8 cellular contexts compared by ENCODE assay signal in genomic region chr6:129748901-129749748, GRCh38. TPM values are rescaled to one million over a fixed set of nuclear protein-coding genes. Genes with fewer than 3 reads are reported as not detected.
DNase-seq lines count a peak whose midpoint lies in the region; ATAC-seq, FAIRE-seq and TF ChIP-seq lines count a peak whose summit lies in the region.

No MANE protein-coding gene starts in this region.

- no peaks in the 10 kb centered on the region for H3K36me3 Mint-ChIP-seq in CD8-positive, alpha-beta memory T cell
- H3K36me3 Mint-ChIP-seq in naive thymus-derived CD4-positive, alpha-beta T cell = peaks cover 0 to 5% (median 0%) of the 10 kb centered on the region in 5 donors

- intact Hi-C loops in GM12878 (cut with micrococcal nuclease; ENCODE audit: unreplicated experiment) = loop anchor here (1.0 to 2.0 kb wide), 2 partner anchors 18 to 77 kb away; no protein-coding TSS in a partner anchor
- intact Hi-C loops in naive thymus-derived CD4-positive, alpha-beta T cell (cut with micrococcal nuclease) = loop anchor here (1.0 to 10.0 kb wide), 9 partner anchors 18 to 1878 kb away; partner anchors contain the start of genes ARHGAP18 (in 1 of the 2) and MED23 (in 1 of the 2)
- intact Hi-C loops in lower leg skin (cut with DNase I; ENCODE audit: low total_unique reads) = no loop called here

- no peak overlapping the region for H2BK120ac ChIP-seq in neuronal stem cell (ENCODE audit: low read depth, low read length)

- ATAC-seq in GM12878 = peak; percentile 55
- ATAC-seq in naive thymus-derived CD4-positive, alpha-beta T cell = no peak
- ATAC-seq in HG03469 (IDR thresholded peaks at IDR 0.05; ENCODE audit: unreplicated experiment) = no peak
- ATAC-seq in GM19467 (IDR thresholded peaks at IDR 0.05; ENCODE audit: unreplicated experiment) = no peak

- H4K91ac ChIP-seq in neuronal stem cell (ENCODE audit: low read depth, low read length, poor library complexity) = no peak overlapping the region

- in situ Hi-C loops in GM12878 (cut with MboI) = no loop called here

- H4K8ac ChIP-seq in neuronal stem cell (ENCODE audit: low read depth, low read length) = no peak overlapping the region

- H3K4me1 ChIP-seq in CD8-positive, alpha-beta memory T cell (ENCODE audit: insufficient read depth, low read length) = peaks cover 45% of the 10 kb centered on the region
- H3K4me1 ChIP-seq in GM12878 (ENCODE audit: control insufficient read depth, insufficient read depth, low read length) (peaks cover 39% of the 10 kb centered on the region), neuronal stem cell (ENCODE audit: control insufficient read depth in 2 of 2, insufficient read depth in 1 of 2, low read depth in 1 of 2, low read length in 2 of 2) (peaks cover 3 to 6% of the 10 kb centered on the region in 2 donors)
- H3K4me1 ChIP-seq in naive thymus-derived CD4-positive, alpha-beta T cell (ENCODE audit: control insufficient read depth in 2 of 2, insufficient read depth in 2 of 2, low read length in 2 of 2) = peaks cover 44 to 45% of the 10 kb centered on the region in 2 donors

- H2BK5ac ChIP-seq in neuronal stem cell (ENCODE audit: low read length) = no peak overlapping the region

- peak overlapping the region; percentile 91 for H3K4me2 ChIP-seq in GM12878 (ENCODE audit: control insufficient read depth, insufficient read depth)
- no peak overlapping the region for H3K4me2 ChIP-seq in neuronal stem cell (ENCODE audit: insufficient read depth, low read length, poor library complexity, severe bottlenecking)

- 57% methylated on average over 7 of the region's 7 CpGs for WGBS in GM12878 (ENCODE audit: insufficient coverage, insufficient replicate concordance, low lambda C conversion rate, missing lambda C conversion rate)
- 64 to 66% methylated on average over 7 of the region's 7 CpGs for WGBS in lower leg skin, 2 donors
- no CpG with 5 or more reads among the region's 7 CpGs for WGBS in neuronal stem cell (ENCODE audit: extremely low coverage in 2 of 2, insufficient read length in 2 of 2, insufficient replicate concordance in 1 of 2), 2 donors

- no TSS peak for BruUV-seq in GM12878 (replicated peaks; lab: Mats Ljungman, UMichigan)

- no peak for DNase-seq in CD8-positive, alpha-beta memory T cell
- DNase-seq in HT-29 (ENCODE audit: low spot score) (peak; percentile 31), GM12878 (ENCODE audit: low read depth, low spot score) (no peak), lower leg skin (ENCODE audit: low spot score in 2 of 2) (no peak), neuronal stem cell (ENCODE audit: low spot score) (no peak)
- DNase-seq in naive thymus-derived CD4-positive, alpha-beta T cell = no peak

- peak overlapping the region; percentile 79 for H2AFZ ChIP-seq in GM12878 (ENCODE audit: control insufficient read depth, low read depth, low read length)
- H2AFZ ChIP-seq in neuronal stem cell (ENCODE audit: low read length) = no peak overlapping the region

- peak overlapping the region; percentile 43 for H3K4me3 ChIP-seq in CD8-positive, alpha-beta memory T cell (ENCODE audit: low read length)
- H3K4me3 ChIP-seq in GM12878 (peak overlapping the region; percentile 56; the same call in 1 of the 2 replicates), lower leg skin (ENCODE audit: low read depth, poor library complexity, severe bottlenecking) (no peak overlapping the region), neuronal stem cell (ENCODE audit: low read length in 2 of 2) (no peak overlapping the region)
- H3K4me3 ChIP-seq in naive thymus-derived CD4-positive, alpha-beta T cell (ENCODE audit: low read length) = peak overlapping the region; percentile 43

- H3K9me3 Mint-ChIP-seq in CD8-positive, alpha-beta memory T cell = no peaks in the 10 kb centered on the region
- no peaks in the 10 kb centered on the region for H3K9me3 Mint-ChIP-seq in naive thymus-derived CD4-positive, alpha-beta T cell

- TF ChIP-seq POLR2A in GM12878 (IDR thresholded peaks at IDR 0.05; ENCODE audit: low read depth, low read length) = no peak
- no peak for TF ChIP-seq POLR2A in lower leg skin (IDR thresholded peaks at IDR 0.05)

- H3K27ac Mint-ChIP-seq in CD8-positive, alpha-beta memory T cell = peak overlapping the region; percentile 80 to 98 (median 91)
- H3K27ac Mint-ChIP-seq in naive thymus-derived CD4-positive, alpha-beta T cell = peak overlapping the region; percentile 82 to 97 (median 89)

- H2BK12ac ChIP-seq in neuronal stem cell (ENCODE audit: low read length) = no peak overlapping the region

- peak overlapping the region; percentile 68 to 90 (median 78) for H3K4me3 Mint-ChIP-seq in CD8-positive, alpha-beta memory T cell
- H3K4me3 Mint-ChIP-seq in naive thymus-derived CD4-positive, alpha-beta T cell = peak overlapping the region; percentile 59 to 86 (median 79)

- no peaks in the 10 kb centered on the region for H3K27me3 Mint-ChIP-seq in CD8-positive, alpha-beta memory T cell
- H3K27me3 Mint-ChIP-seq in naive thymus-derived CD4-positive, alpha-beta T cell = no peaks in the 10 kb centered on the region

- SMC1A ChIA-PET in GM12878 (lab: Charles Lee; ENCODE audit: uncharacterized antibody, unreplicated experiment) = interaction anchor here (0.7 to 2.8 kb wide), 26 partner anchors 9 to 272 kb away, joined by 3 to 26 read pairs (median 6); no protein-coding TSS in a partner anchor

- H3K4me1 Mint-ChIP-seq in CD8-positive, alpha-beta memory T cell = peaks cover 47 to 66% (median 56%) of the 10 kb centered on the region in 3 donors
- peaks cover 34 to 75% (median 65%) of the 10 kb centered on the region in 7 donors for H3K4me1 Mint-ChIP-seq in naive thymus-derived CD4-positive, alpha-beta T cell

- peak; percentile 38 to 53; a peak in 2 of 4 replicates for TF ChIP-seq EP300 in GM12878 (IDR thresholded peaks at IDR 0.05; ENCODE audit: borderline replicate concordance in 1 of 2, control insufficient read depth in 1 of 2, low read depth in 2 of 2, low read length in 2 of 2)

- no peaks in the 10 kb centered on the region for H4K20me1 ChIP-seq in GM12878 (ENCODE audit: control insufficient read depth, insufficient read depth)

- H3K27me3 ChIP-seq in CD8-positive, alpha-beta memory T cell (ENCODE audit: insufficient read depth, low read length, poor library complexity, severe bottlenecking) = no peaks in the 10 kb centered on the region
- H3K27me3 ChIP-seq in GM12878 (replicated peaks in 1 of 2; ENCODE audit: control insufficient read depth in 2 of 2, insufficient read depth in 2 of 2, low read length in 1 of 2) (no peaks in the 10 kb centered on the region), neuronal stem cell (ENCODE audit: control insufficient read depth in 3 of 3, insufficient read depth in 3 of 3, low read depth in 1 of 3, low read length in 3 of 3) (no peaks in the 10 kb centered on the region)
- H3K27me3 ChIP-seq in naive thymus-derived CD4-positive, alpha-beta T cell (ENCODE audit: control insufficient read depth in 2 of 2, insufficient read depth in 2 of 2, low read length in 2 of 2) = no peaks in the 10 kb centered on the region

- FAIRE-seq in GM12878 (lab: Jason Lieb, UNC) = no peak

- H3K36me3 ChIP-seq in CD8-positive, alpha-beta memory T cell (ENCODE audit: insufficient read depth, low read length) = no peaks in the 10 kb centered on the region
- H3K36me3 ChIP-seq in GM12878 (ENCODE audit: control insufficient read depth in 2 of 2, insufficient read depth in 2 of 2, low read length in 1 of 2) (no peaks in the 10 kb centered on the region), neuronal stem cell (replicated peaks in 1 of 2; ENCODE audit: control insufficient read depth in 2 of 2, insufficient read depth in 2 of 2, low read length in 2 of 2) (no peaks in the 10 kb centered on the region)
- no peaks in the 10 kb centered on the region for H3K36me3 ChIP-seq in naive thymus-derived CD4-positive, alpha-beta T cell (ENCODE audit: control insufficient read depth in 2 of 3, insufficient read depth in 3 of 3, low read length in 3 of 3)

- RAD21 ChIA-PET in GM12878 (lab: Charles Lee; ENCODE audit: unreplicated experiment) = interaction anchor here (0.6 to 2.8 kb wide), 30 partner anchors 11 to 272 kb away, joined by 3 to 15 read pairs (median 4); partner anchors contain the start of gene ARHGAP18

- no peak for TF ChIP-seq RAD21 in GM12878 (IDR thresholded peaks at IDR 0.05; ENCODE audit: insufficient read depth, low read depth, low read length)

- POLR2A ChIA-PET in CD8-positive, alpha-beta memory T cell (lab: Charles Lee) = interaction anchor here (0.7 to 1.9 kb wide), 8 partner anchors 13 to 270 kb away, joined by 3 to 13 read pairs (median 4); partner anchors contain the start of genes ARHGAP18 and TMEM244
- POLR2A ChIA-PET in GM12878 (lab: Charles Lee) = interaction anchor here (0.5 to 2.5 kb wide), 16 partner anchors 9 to 259 kb away, joined by 3 to 9 read pairs (median 3); partner anchors contain the start of gene ARHGAP18
- POLR2A ChIA-PET in naive thymus-derived CD4-positive, alpha-beta T cell (lab: Charles Lee) = interaction anchor here (0.7 to 3.0 kb wide), 6 partner anchors 15 to 385 kb away, joined by 3 to 11 read pairs (median 3); no protein-coding TSS in a partner anchor

- no peaks in the 10 kb centered on the region for H3K79me2 ChIP-seq in GM12878 (ENCODE audit: control insufficient read depth, insufficient read depth, low read length)

- no peak overlapping the region for H2BK15ac ChIP-seq in neuronal stem cell (ENCODE audit: low read length)

- TF ChIP-seq CTCF in GM12878 (IDR thresholded peaks at IDR 0.05 in 2 of 3, conservative IDR thresholded peaks at IDR 0.05 in 1 of 3; ENCODE audit: control insufficient read depth in 2 of 3, extremely low read depth in 1 of 3, insufficient read depth in 1 of 3, low read depth in 3 of 3, low read length in 3 of 3) (no peak), lower leg skin (IDR thresholded peaks at IDR 0.05) (no peak)

- H3K23ac ChIP-seq in neuronal stem cell (ENCODE audit: low read depth, low read length, poor library complexity) = no peak overlapping the region

- CTCF ChIA-PET in CD8-positive, alpha-beta memory T cell (lab: Charles Lee) = interaction anchor here (1.0 to 4.5 kb wide), 12 partner anchors 10 to 146 kb away, joined by 3 to 27 read pairs (median 4); partner anchors contain the start of gene ARHGAP18
- CTCF ChIA-PET in GM12878 (lab: Yijun Ruan, JAX) = interaction anchor here (0.7 to 2.2 kb wide), 23 partner anchors 8 to 272 kb away, joined by 3 to 9 read pairs (median 3); partner anchors contain the start of gene ARHGAP18
- CTCF ChIA-PET in naive thymus-derived CD4-positive, alpha-beta T cell (lab: Charles Lee) = interaction anchor here (0.9 to 2.4 kb wide), 10 partner anchors 14 to 272 kb away, joined by 3 to 27 read pairs (median 3); no protein-coding TSS in a partner anchor

- peak overlapping the region; percentile 68 for H3K9ac ChIP-seq in GM12878 (ENCODE audit: control insufficient read depth, insufficient read depth, low read length)
- no peak overlapping the region for H3K9ac ChIP-seq in neuronal stem cell (ENCODE audit: low read depth, low read length, poor library complexity)

- H3K79me1 ChIP-seq in neuronal stem cell (ENCODE audit: low read depth, low read length) = no peaks in the 10 kb centered on the region

- H3K4ac ChIP-seq in neuronal stem cell (ENCODE audit: low read length) = no peak overlapping the region

- no peaks in the 10 kb centered on the region for H3K9me3 ChIP-seq in CD8-positive, alpha-beta memory T cell (ENCODE audit: low read length)
- H3K9me3 ChIP-seq in GM12878 (replicated peaks; ENCODE audit: control insufficient read depth, insufficient read depth, low read length) (no peaks in the 10 kb centered on the region), neuronal stem cell (replicated peaks in 1 of 2; ENCODE audit: control insufficient read depth in 2 of 2, insufficient read depth in 1 of 2, low read depth in 1 of 2, low read length in 2 of 2) (no peaks in the 10 kb centered on the region)
- H3K9me3 ChIP-seq in naive thymus-derived CD4-positive, alpha-beta T cell (ENCODE audit: control insufficient read depth in 2 of 3, low read length in 3 of 3) = no peaks in the 10 kb centered on the region

- H2AK5ac ChIP-seq in neuronal stem cell (ENCODE audit: low read depth, low read length) = no peak overlapping the region

- no peak overlapping the region for H3K14ac ChIP-seq in neuronal stem cell (ENCODE audit: low read length)

- peak overlapping the region; percentile 12 for H3K27ac ChIP-seq in CD8-positive, alpha-beta memory T cell (ENCODE audit: low read depth, low read length)
- peak overlapping the region; percentile 96 for H3K27ac ChIP-seq in GM12878 (ENCODE audit: control insufficient read depth, insufficient read depth)
- peak overlapping the region; percentile 69 for H3K27ac ChIP-seq in naive thymus-derived CD4-positive, alpha-beta T cell (ENCODE audit: low read depth, low read length)
- H3K27ac ChIP-seq in neuronal stem cell (replicated peaks; ENCODE audit: low read length) = no peak overlapping the region

- no peak overlapping the region for H3K18ac ChIP-seq in neuronal stem cell (ENCODE audit: low read length)

RNA-seq across cellular contexts. Expression of gene ARHGAP18, which starts 39.1 kb away (rescaled TPM):
- total RNA-seq in CD8-positive, alpha-beta memory T cell = 1 to 10 TPM; 6.5 to 7.2 TPM
- 5.8 TPM for polyA plus RNA-seq in CD8-positive, alpha-beta memory T cell
- total RNA-seq in HT-29 (2014; rRNA removed; shearing (Covaris generic)) = 29.7 and 35.4 TPM in 2 replicates
- 71.9 and 73.5 TPM in 2 replicates for total RNA-seq in GM12878 (2013; cell fraction: nucleolus; rRNA removed)
- 32.4 and 39.0 TPM in 2 replicates for total RNA-seq in GM12878 (2014; rRNA removed)
- 52.1 and 52.2 TPM in 2 replicates for total RNA-seq in GM12878 (2014; rRNA removed; fragmentation: Illumina TruSeq; extraction: Trizol)
- total RNA-seq in GM12878 (2021) = 32.3 and 35.0 TPM in 2 replicates
- polyA plus RNA-seq in GM12878 (2011; ENCODE audit: low read depth) = 11.8 TPM
- polyA plus RNA-seq in GM12878 (2011; rRNA removed) = 37.7 and 62.0 TPM in 2 replicates
- 12.4 and 14.5 TPM in 2 replicates for polyA plus RNA-seq in GM12878 (2011; cell fraction: cytosol; rRNA removed)
- polyA plus RNA-seq in GM12878 (2011; cell fraction: nucleus; rRNA removed) = 14.1 and 17.3 TPM in 2 replicates
- polyA plus RNA-seq in GM12878 (2012) = 20.8 and 37.4 TPM in 2 replicates
- 37.5 and 45.8 TPM in 2 replicates for polyA plus RNA-seq in GM12878 (2014; fragmentation: Illumina TruSeq; extraction: Trizol)
- polyA plus RNA-seq in GM12878 (2014; fragmentation: Nextera tagmentation; extraction: Ambion mirVana) = 10 to 100 TPM; 24.9 to 28.0 TPM
- polyA plus RNA-seq in GM12878 (2014; rRNA removed) = 14.8 and 18.2 TPM in 2 replicates
- polyA plus RNA-seq in GM12878 (2016; fragmentation: Nextera tagmentation; extraction: Ambion mirVana) = 10 to 100 TPM; 29.7 to 31.1 TPM
- 37.0 and 39.1 TPM in 2 replicates for polyA minus RNA-seq in GM12878 (2011; rRNA and poly(A)+ RNA removed)
- 17.6 and 19.8 TPM in 2 replicates for polyA minus RNA-seq in GM12878 (2011; cell fraction: cytosol; rRNA and poly(A)+ RNA removed)
- 38.1 and 42.7 TPM in 2 replicates for polyA minus RNA-seq in GM12878 (2011; cell fraction: nucleus; rRNA and poly(A)+ RNA removed)
- total RNA-seq in naive thymus-derived CD4-positive, alpha-beta T cell = 1 to 10 TPM; 1.1 to 9.4 (median 2.0) TPM
- under 1 TPM; 0.53 to 0.60 TPM for polyA plus RNA-seq in naive thymus-derived CD4-positive, alpha-beta T cell
- total RNA-seq in lower leg skin = 10 to 100 TPM in 1 of 4 donors, 1 to 10 TPM in 3; 5.1 to 12.7 (median 7.7) TPM
- polyA plus RNA-seq in neuronal stem cell (2013, experiment 1 of 2) = 3.1 TPM
- polyA plus RNA-seq in neuronal stem cell (2013, experiment 2 of 2) = 3.2 TPM

Comparison
In these comparisons a context has a peak if more than half of its experiments do, and no peak if none do; other contexts are left out.
1. H3K4me3 ChIP-seq: peak in CD8-positive, alpha-beta memory T cell (single experiment), GM12878 (single experiment) and naive thymus-derived CD4-positive, alpha-beta T cell (single experiment); none in lower leg skin (single experiment) and neuronal stem cell (0 of 2).